Comparison of ENCODE assay signal across 9 cellular contexts in genomic region chr9:98121096-98121495, GRCh38. TPM values are rescaled to one million over a fixed set of nuclear protein-coding genes. Genes with fewer than 3 reads are reported as not detected.
DNase-seq lines count a peak whose midpoint lies in the region; ATAC-seq and TF ChIP-seq lines count a peak whose summit lies in the region.
"Had no signal": no experiment of that assay in that cellular context is flagged by ENCODE, and none has a peak within 500 bp of the region (broad histone marks: within the 10 kb centered on the region; RNA-seq: fewer than 3 reads in every experiment).

No MANE protein-coding gene starts in this region.

- peaks cover 2% of the 10 kb centered on the region for H3K27me3 Mint-ChIP-seq in endothelial cell (ENCODE audit: unreplicated experiment)

- no peaks in the 10 kb centered on the region for H3K36me3 Mint-ChIP-seq in endothelial cell (ENCODE audit: low read depth, unreplicated experiment)

- no peak overlapping the region for H3K4me3 Mint-ChIP-seq in endothelial cell (ENCODE audit: unreplicated experiment)

- no peaks in the 10 kb centered on the region for H3K27me3 ChIP-seq in osteoblast (ENCODE audit: insufficient read depth, low read length)
- H3K27me3 ChIP-seq: ascending aorta had no signal

- no peaks in the 10 kb centered on the region for H3K79me2 ChIP-seq in osteoblast (ENCODE audit: insufficient read depth, low read length)

- H3K9me3 ChIP-seq in osteoblast (ENCODE audit: low read depth, low read length) = no peaks in the 10 kb centered on the region
- H3K9me3 ChIP-seq: ascending aorta had no signal

- no peaks in the 10 kb centered on the region for H3K36me3 ChIP-seq in osteoblast (ENCODE audit: insufficient read depth, low read length)
- H3K36me3 ChIP-seq: ascending aorta had no signal

- TF ChIP-seq CTCF in osteoblast (IDR thresholded peaks at IDR 0.05; ENCODE audit: extremely low read depth, low read depth, low read length) (no peak), endothelial cell (IDR thresholded peaks at IDR 0.05; ENCODE audit: unreplicated experiment) (no peak)

- no peak overlapping the region for H2AFZ ChIP-seq in osteoblast (ENCODE audit: low read length)

- no peaks in the 10 kb centered on the region for H3K9me3 Mint-ChIP-seq in endothelial cell (ENCODE audit: unreplicated experiment)

- no peak overlapping the region for H3K27ac Mint-ChIP-seq in endothelial cell (ENCODE audit: unreplicated experiment)

- DNase-seq in DMS153 treated with DMSO at 0.1 percent for 48 hours (lab: John Stamatoyannopoulos, UW; ENCODE audit: unreplicated experiment) = peak; percentile 11
- peak; percentile 88 for DNase-seq in NCI-H2029 treated with DMSO at 0.1 percent for 48 hours (lab: John Stamatoyannopoulos, UW)
- DNase-seq in central memory CD4-positive, alpha-beta T cell = peak; percentile 27
- DNase-seq in osteoblast (ENCODE audit: insufficient read length, low spot score, missing footprints) = peak; percentile 47
- no peak for DNase-seq in endothelial cell (ENCODE audit: low spot score)
- no peak for DNase-seq in NCI-H524 treated with DMSO at 0.1 percent for 48 hours (lab: John Stamatoyannopoulos, UW)
- DNase-seq: KG1 had no signal

- H3K27ac ChIP-seq in osteoblast (ENCODE audit: low read depth, low read length) = no peak overlapping the region
- H3K27ac ChIP-seq: ascending aorta had no signal

- no peaks in the 10 kb centered on the region for H4K20me1 ChIP-seq in osteoblast (ENCODE audit: insufficient read depth, low read length)

- H3K4me1 ChIP-seq in osteoblast (ENCODE audit: insufficient read depth, low read length) = peaks cover 5% of the 10 kb centered on the region

- H3K4me1 Mint-ChIP-seq in endothelial cell (ENCODE audit: unreplicated experiment) = peaks cover 6% of the 10 kb centered on the region

- no peak for ATAC-seq in GM18868 (IDR thresholded peaks at IDR 0.05; ENCODE audit: unreplicated experiment)

- H3K4me2 ChIP-seq in osteoblast (ENCODE audit: insufficient read depth, low read length) = no peak overlapping the region

- no peak overlapping the region for H3K4me3 ChIP-seq in osteoblast (ENCODE audit: insufficient read depth, low read length)
- H3K4me3 ChIP-seq: ascending aorta had no signal

RNA-seq across cellular contexts. Expression of gene TRIM14, which starts 2.1 kb away (rescaled TPM):
- total RNA-seq in osteoblast (0.59 and 1.1 TPM in 2 replicates), endothelial cell (ENCODE audit: unreplicated experiment) (0.97 TPM)

Comparison
In these comparisons a context has a peak if more than half of its experiments do, and no peak if none do; other contexts are left out.
1. DNase-seq: peak in DMS153 treated with DMSO at 0.1 percent for 48 hours (single experiment), NCI-H2029 treated with DMSO at 0.1 percent for 48 hours (single experiment), central memory CD4-positive, alpha-beta T cell (single experiment) and osteoblast (single experiment); none in endothelial cell (single experiment) and NCI-H524 treated with DMSO at 0.1 percent for 48 hours (single experiment).